10 cellular contexts compared by ENCODE assay signal in genomic region chr12:481422-481821, GRCh38.
DNase-seq lines count a peak whose midpoint lies in the region; ATAC-seq and TF ChIP-seq lines count a peak whose summit lies in the region.
"Had no signal": no experiment of that assay in that cellular context is flagged by ENCODE, and none has a peak within 500 bp of the region (broad histone marks: within the 10 kb centered on the region; RNA-seq: fewer than 3 reads in every experiment).

No MANE protein-coding gene starts in this region.

- H3K9me3 Mint-ChIP-seq in nephron, result peaks cover under 1% of the 10 kb centered on the region
- H3K9me3 Mint-ChIP-seq: neural crest cell had no signal

- no peaks in the 10 kb centered on the region for H3K4me1 ChIP-seq in effector memory CD4-positive, alpha-beta T cell (ENCODE audit: control insufficient read depth, insufficient read depth, low read length, poor library complexity, severe bottlenecking)

- peak overlapping the region; percentile 86 to 98 for H3K27ac ChIP-seq in coronary artery
- no peak overlapping the region for H3K27ac ChIP-seq in effector memory CD4-positive, alpha-beta T cell (ENCODE audit: insufficient read depth, low read length, poor library complexity, severe bottlenecking)

- no peaks in the 10 kb centered on the region for H3K36me3 ChIP-seq in effector memory CD4-positive, alpha-beta T cell (ENCODE audit: control insufficient read depth, insufficient read depth, low read length)

- no peaks in the 10 kb centered on the region for H3K27me3 ChIP-seq in effector memory CD4-positive, alpha-beta T cell (replicated peaks; ENCODE audit: control insufficient read depth, insufficient read depth, low read length, poor library complexity, severe bottlenecking)

- H3K4me3 ChIP-seq in coronary artery, result peak overlapping the region; percentile 48
- no peak overlapping the region for H3K4me3 ChIP-seq in effector memory CD4-positive, alpha-beta T cell (ENCODE audit: insufficient read depth, low read depth, low read length, poor library complexity, severe bottlenecking)

- H3K4me1 Mint-ChIP-seq in nephron, result peaks cover 23% of the 10 kb centered on the region
- H3K4me1 Mint-ChIP-seq: CD4-positive, CD25-positive, alpha-beta regulatory T cell had no signal

- H3K9me3 ChIP-seq in effector memory CD4-positive, alpha-beta T cell (ENCODE audit: control insufficient read depth, low read length), result no peaks in the 10 kb centered on the region

- H3K4me3 Mint-ChIP-seq in nephron, result no peak overlapping the region
- H3K4me3 Mint-ChIP-seq: CD4-positive, CD25-positive, alpha-beta regulatory T cell; neural crest cell had no signal

- TF ChIP-seq CTCF in coronary artery (IDR thresholded peaks at IDR 0.05), result no peak
- TF ChIP-seq CTCF in nephron (IDR thresholded peaks at IDR 0.05; ENCODE audit: unreplicated experiment in 3 of 3), result no peak

- ATAC-seq in GM18909 (IDR thresholded peaks at IDR 0.05; ENCODE audit: poor library complexity, unreplicated experiment) (no peak), HG03571 (IDR thresholded peaks at IDR 0.05; ENCODE audit: unreplicated experiment) (no peak)

- H3K36me3 Mint-ChIP-seq in nephron (ENCODE audit: low read depth), result no peaks in the 10 kb centered on the region

- H3K27ac Mint-ChIP-seq in nephron, result peak overlapping the region; percentile 48 to 73 (median 60)
- H3K27ac Mint-ChIP-seq: CD4-positive, CD25-positive, alpha-beta regulatory T cell had no signal

- DNase-seq in AG20443 (ENCODE audit: low spot score), result peak; percentile 89
- DNase-seq in MV-4-11 (lab: John Stamatoyannopoulos, UW), result peak; percentile 69
- DNase-seq in coronary artery (ENCODE audit: low spot score), result peak; percentile 90
- DNase-seq in effector memory CD4-positive, alpha-beta T cell, result no peak
- no peak for DNase-seq in stimulated activated CD4-positive, alpha-beta T cell treated with anti-CD3 and anti-CD28 coated beads, Interleukin-4, amount 100 ng/mL, for 1 hour
- DNase-seq: CD4-positive, CD25-positive, alpha-beta regulatory T cell had no signal

- H3K27me3 Mint-ChIP-seq in nephron (ENCODE audit: low read depth), result peaks cover 8% of the 10 kb centered on the region

Comparison
In these comparisons a context has a peak if more than half of its experiments do, and no peak if none do; other contexts are left out.
1. DNase-seq: peak in AG20443 (single experiment), MV-4-11 (single experiment) and coronary artery (single experiment); none in effector memory CD4-positive, alpha-beta T cell (0 of 3) and stimulated activated CD4-positive, alpha-beta T cell treated with anti-CD3 and anti-CD28 coated beads, Interleukin-4, amount 100 ng/mL, for 1 hour (single experiment).